Comparison of ENCODE assay signal across 28 cellular contexts in genomic region chr12:4224211-4224878, GRCh38. TPM values are rescaled to one million over a fixed set of nuclear protein-coding genes. Genes with fewer than 3 reads are reported as not detected.
DNase-seq lines count a peak whose midpoint lies in the region; ATAC-seq lines count a peak whose summit lies in the region.
"Had no signal": no experiment of that assay in that cellular context is flagged by ENCODE, and none has a peak within 500 bp of the region (broad histone marks: within the 10 kb centered on the region; RNA-seq: fewer than 3 reads in every experiment).

No MANE protein-coding gene starts in this region.

- ATAC-seq in CD4-positive, CD25-positive, alpha-beta regulatory T cell (ENCODE audit: low read depth in 2 of 2), result no peak
- ATAC-seq in HG03159 (IDR thresholded peaks at IDR 0.05; ENCODE audit: unreplicated experiment), result no peak
- ATAC-seq: natural killer cell, Panc1 had no signal

- no peaks in the 10 kb centered on the region for H3K9me3 Mint-ChIP-seq in CD4-positive, CD25-positive, alpha-beta regulatory T cell
- H3K9me3 Mint-ChIP-seq: natural killer cell; stimulated activated naive CD8-positive, alpha-beta T cell treated with anti-CD3 and anti-CD28 coated beads, Interleukin-15, Interleukin-2, amounts not matched to agents 100 ng/mL and 50 ng/mL, for 24 hours had no signal

- H3K36me3 Mint-ChIP-seq in CD4-positive, CD25-positive, alpha-beta regulatory T cell, result no peaks in the 10 kb centered on the region
- H3K36me3 Mint-ChIP-seq: activated naive CD8-positive, alpha-beta T cell; natural killer cell had no signal

- no peaks in the 10 kb centered on the region for H3K36me3 ChIP-seq in CD4-positive, CD25-positive, alpha-beta regulatory T cell (ENCODE audit: control insufficient read depth, insufficient read depth, low read length)
- H3K36me3 ChIP-seq: breast epithelium, HAP-1, lower lobe of right lung, MG63 had no signal

- H3K27me3 ChIP-seq in CD4-positive, CD25-positive, alpha-beta regulatory T cell (ENCODE audit: control insufficient read depth, insufficient read depth, low read length), result peaks cover 5% of the 10 kb centered on the region
- H3K27me3 ChIP-seq: MG63 had no signal

- peaks cover 3 to 10% (median 8%) of the 10 kb centered on the region in 4 donors for H3K4me1 Mint-ChIP-seq in CD4-positive, CD25-positive, alpha-beta regulatory T cell

- no peaks in the 10 kb centered on the region for H3K27me3 Mint-ChIP-seq in CD4-positive, CD25-positive, alpha-beta regulatory T cell
- H3K27me3 Mint-ChIP-seq: activated naive CD8-positive, alpha-beta T cell; stimulated activated naive CD8-positive, alpha-beta T cell treated with anti-CD3 and anti-CD28 coated beads, Interleukin-15, Interleukin-2, amounts not matched to agents 100 ng/mL and 50 ng/mL, for 24 hours had no signal

- peak overlapping the region; percentile 15 for H3K4me3 ChIP-seq in CD4-positive, CD25-positive, alpha-beta regulatory T cell (ENCODE audit: low read depth, low read length)
- H3K4me3 ChIP-seq: breast epithelium, HAP-1, lower lobe of right lung, MG63, skin epidermis had no signal

- no peak overlapping the region for H3K27ac ChIP-seq in CD4-positive, CD25-positive, alpha-beta regulatory T cell (ENCODE audit: insufficient read depth, low read length, poor library complexity, severe bottlenecking)
- H3K27ac ChIP-seq: breast epithelium, lower lobe of right lung, skin epidermis had no signal

- DNase-seq in CD4-positive, CD25-positive, alpha-beta regulatory T cell, result peak in 1 of 3 donors; percentile 37
- DNase-seq in MV-4-11 (lab: John Stamatoyannopoulos, UW) (peak; percentile 24), islet precursor cell (peak; percentile 34), ureter (ENCODE audit: low spot score) (peak; percentile 39), C1 segment of cervical spinal cord (lab: John Stamatoyannopoulos, UW) (no peak), NCI-H2227 treated with DMSO at 0.1 percent for 48 hours (lab: John Stamatoyannopoulos, UW) (no peak)
- DNase-seq: activated CD4-positive, alpha-beta T cell treated with anti-CD3 and anti-CD28 coated beads for 48 hours; activated effector memory CD4-positive, alpha-beta T cell treated with anti-CD3 and anti-CD28 coated beads, Interleukin-2, amount 50 U/mL, for 16 hours; activated T-cell treated with anti-CD3 and anti-CD28 coated beads, Interleukin-2, amount 50 U/mL, for 1 hour; DMS 273 treated with DMSO at 0.1 percent for 48 hours; KG1; lower lobe of right lung; MG63; natural killer cell; NCI-H1436; NCI-H2081 treated with DMSO at 0.1 percent for 48 hours; NCI-H226; NCI-H69; retina; SHP77 had no signal

- H3K4me3 Mint-ChIP-seq in CD4-positive, CD25-positive, alpha-beta regulatory T cell, result peak overlapping the region in 2 of 4 donors; percentile 14 to 34
- H3K4me3 Mint-ChIP-seq: activated naive CD8-positive, alpha-beta T cell; natural killer cell; stimulated activated naive CD8-positive, alpha-beta T cell treated with anti-CD3 and anti-CD28 coated beads, Interleukin-15, Interleukin-2, amounts not matched to agents 100 ng/mL and 50 ng/mL, for 24 hours; T-helper 2 cell treated with Interferon-gamma antibody and Interleukin-4, amounts not matched to agents 5 μg/mL and 100 μg/mL, for 36 hours had no signal

- peaks cover 8% of the 10 kb centered on the region for H3K4me1 ChIP-seq in CD4-positive, CD25-positive, alpha-beta regulatory T cell (ENCODE audit: control insufficient read depth, insufficient read depth, low read length, poor library complexity, severe bottlenecking)
- H3K4me1 ChIP-seq: breast epithelium, HAP-1 had no signal

- H3K27ac Mint-ChIP-seq in CD4-positive, CD25-positive, alpha-beta regulatory T cell, result peak overlapping the region in 2 of 3 donors; percentile 7 to 22
- H3K27ac Mint-ChIP-seq: activated naive CD8-positive, alpha-beta T cell; natural killer cell; stimulated activated naive CD8-positive, alpha-beta T cell treated with anti-CD3 and anti-CD28 coated beads, Interleukin-15, Interleukin-2, amounts not matched to agents 100 ng/mL and 50 ng/mL, for 24 hours; T-helper 2 cell treated with Interferon-gamma antibody and Interleukin-4, amounts not matched to agents 5 μg/mL and 100 μg/mL, for 36 hours had no signal

- H3K9me3 ChIP-seq in CD4-positive, CD25-positive, alpha-beta regulatory T cell (ENCODE audit: control insufficient read depth in 2 of 2, low read length in 2 of 2), result no peaks in the 10 kb centered on the region
- H3K9me3 ChIP-seq: breast epithelium, HAP-1, lower lobe of right lung, MG63 had no signal

RNA-seq across cellular contexts. Expression of gene CCND2, which starts 49.2 kb away (rescaled TPM):
- total RNA-seq in CD4-positive, CD25-positive, alpha-beta regulatory T cell, result 206 TPM
- 10 to 100 TPM; 51.8 to 67.1 (median 62.9) TPM for polyA plus RNA-seq in CD4-positive, CD25-positive, alpha-beta regulatory T cell
- 108 TPM for total RNA-seq in ureter

Comparison
In these comparisons a context has a peak if more than half of its experiments do, and no peak if none do; other contexts are left out.
1. DNase-seq: peak in MV-4-11 (single experiment), islet precursor cell (single experiment) and ureter (single experiment); none in C1 segment of cervical spinal cord (0 of 14) and NCI-H2227 treated with DMSO at 0.1 percent for 48 hours (single experiment).